In the genomic region with DNA sequence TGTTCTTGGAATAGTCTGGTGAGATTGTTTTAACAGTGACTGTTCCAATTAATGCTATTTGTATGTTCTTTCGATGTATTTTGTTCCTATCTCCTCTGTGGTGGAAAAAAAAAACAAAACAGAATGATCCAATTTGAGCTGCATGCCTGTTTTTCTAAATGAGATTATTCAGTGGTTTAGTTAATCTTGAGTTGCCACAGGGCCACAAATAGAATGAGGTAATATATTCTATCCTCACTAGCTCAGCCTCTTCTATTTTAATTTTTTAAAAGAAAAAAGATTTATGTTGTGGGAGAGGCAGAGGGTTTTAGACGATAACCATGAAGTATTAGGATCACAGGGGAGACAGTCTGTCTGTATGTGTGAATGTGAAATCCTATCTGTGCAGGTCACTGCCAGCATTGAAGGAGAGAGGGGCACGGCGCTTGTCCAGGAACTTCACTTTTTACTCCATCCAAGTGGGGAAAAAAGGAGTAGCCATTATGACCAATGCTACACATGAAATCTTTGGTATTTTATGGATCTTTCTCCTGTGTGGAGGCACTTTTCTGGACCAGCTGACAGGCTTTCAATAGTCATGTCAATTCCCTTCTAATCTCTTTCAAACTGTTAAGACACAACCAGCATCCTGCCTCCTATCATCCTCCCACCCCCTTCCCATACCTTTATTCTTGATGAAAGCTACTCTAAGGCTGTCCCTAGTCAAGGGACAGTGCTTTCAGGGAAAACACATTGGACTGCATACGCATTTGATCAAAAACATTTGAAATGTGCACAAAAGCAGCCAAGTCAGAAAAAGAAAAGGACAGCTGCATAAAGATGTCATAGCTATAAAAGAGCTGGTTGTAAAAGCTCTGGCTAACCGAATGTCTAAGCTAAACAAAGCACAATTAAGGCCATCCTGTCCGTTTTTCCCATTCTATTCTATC, we compare ENCODE assay signal across 1 cellular context.
TF ChIP-seq lines count a peak whose summit lies in the region.

No MANE protein-coding gene starts in this region.

TF ChIP-seq in K562, 482 proteins besides CTCF, POLR2A, EP300 and RAD21 (continued from another document):
- TF ChIP-seq, protein P1, sequence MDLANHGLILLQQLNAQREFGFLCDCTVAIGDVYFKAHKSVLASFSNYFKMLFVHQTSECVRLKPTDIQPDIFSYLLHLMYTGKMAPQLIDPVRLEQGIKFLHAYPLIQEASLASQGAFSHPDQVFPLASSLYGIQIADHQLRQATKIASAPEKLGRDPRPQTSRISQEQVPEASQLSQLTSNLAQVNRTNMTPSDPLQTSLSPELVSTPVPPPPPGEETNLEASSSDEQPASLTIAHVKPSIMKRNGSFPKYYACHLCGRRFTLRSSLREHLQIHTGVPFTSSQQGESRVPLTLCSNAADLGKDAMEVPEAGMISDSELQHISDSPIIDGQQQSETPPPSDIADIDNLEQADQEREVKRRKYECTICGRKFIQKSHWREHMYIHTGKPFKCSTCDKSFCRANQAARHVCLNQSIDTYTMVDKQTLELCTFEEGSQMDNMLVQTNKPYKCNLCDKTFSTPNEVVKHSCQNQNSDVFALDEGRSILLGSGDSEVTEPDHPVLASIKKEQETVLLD (IDR thresholded peaks at IDR 0.05), result no peak
- no peak for TF ChIP-seq EGR1 (conservative IDR thresholded peaks at IDR 0.05)
- TF ChIP-seq, protein P2, sequence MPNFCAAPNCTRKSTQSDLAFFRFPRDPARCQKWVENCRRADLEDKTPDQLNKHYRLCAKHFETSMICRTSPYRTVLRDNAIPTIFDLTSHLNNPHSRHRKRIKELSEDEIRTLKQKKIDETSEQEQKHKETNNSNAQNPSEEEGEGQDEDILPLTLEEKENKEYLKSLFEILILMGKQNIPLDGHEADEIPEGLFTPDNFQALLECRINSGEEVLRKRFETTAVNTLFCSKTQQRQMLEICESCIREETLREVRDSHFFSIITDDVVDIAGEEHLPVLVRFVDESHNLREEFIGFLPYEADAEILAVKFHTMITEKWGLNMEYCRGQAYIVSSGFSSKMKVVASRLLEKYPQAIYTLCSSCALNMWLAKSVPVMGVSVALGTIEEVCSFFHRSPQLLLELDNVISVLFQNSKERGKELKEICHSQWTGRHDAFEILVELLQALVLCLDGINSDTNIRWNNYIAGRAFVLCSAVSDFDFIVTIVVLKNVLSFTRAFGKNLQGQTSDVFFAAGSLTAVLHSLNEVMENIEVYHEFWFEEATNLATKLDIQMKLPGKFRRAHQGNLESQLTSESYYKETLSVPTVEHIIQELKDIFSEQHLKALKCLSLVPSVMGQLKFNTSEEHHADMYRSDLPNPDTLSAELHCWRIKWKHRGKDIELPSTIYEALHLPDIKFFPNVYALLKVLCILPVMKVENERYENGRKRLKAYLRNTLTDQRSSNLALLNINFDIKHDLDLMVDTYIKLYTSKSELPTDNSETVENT (CRISPR knock-in tag; IDR thresholded peaks at IDR 0.05), result no peak
- TF ChIP-seq CCNT2 (IDR thresholded peaks at IDR 0.05; ENCODE audit: borderline replicate concordance, extremely low read depth, insufficient read length, low read depth, low read length), result no peak
- no peak for TF ChIP-seq ZNF75A (CRISPR knock-in tag; IDR thresholded peaks at IDR 0.05)
- TF ChIP-seq, protein P3, sequence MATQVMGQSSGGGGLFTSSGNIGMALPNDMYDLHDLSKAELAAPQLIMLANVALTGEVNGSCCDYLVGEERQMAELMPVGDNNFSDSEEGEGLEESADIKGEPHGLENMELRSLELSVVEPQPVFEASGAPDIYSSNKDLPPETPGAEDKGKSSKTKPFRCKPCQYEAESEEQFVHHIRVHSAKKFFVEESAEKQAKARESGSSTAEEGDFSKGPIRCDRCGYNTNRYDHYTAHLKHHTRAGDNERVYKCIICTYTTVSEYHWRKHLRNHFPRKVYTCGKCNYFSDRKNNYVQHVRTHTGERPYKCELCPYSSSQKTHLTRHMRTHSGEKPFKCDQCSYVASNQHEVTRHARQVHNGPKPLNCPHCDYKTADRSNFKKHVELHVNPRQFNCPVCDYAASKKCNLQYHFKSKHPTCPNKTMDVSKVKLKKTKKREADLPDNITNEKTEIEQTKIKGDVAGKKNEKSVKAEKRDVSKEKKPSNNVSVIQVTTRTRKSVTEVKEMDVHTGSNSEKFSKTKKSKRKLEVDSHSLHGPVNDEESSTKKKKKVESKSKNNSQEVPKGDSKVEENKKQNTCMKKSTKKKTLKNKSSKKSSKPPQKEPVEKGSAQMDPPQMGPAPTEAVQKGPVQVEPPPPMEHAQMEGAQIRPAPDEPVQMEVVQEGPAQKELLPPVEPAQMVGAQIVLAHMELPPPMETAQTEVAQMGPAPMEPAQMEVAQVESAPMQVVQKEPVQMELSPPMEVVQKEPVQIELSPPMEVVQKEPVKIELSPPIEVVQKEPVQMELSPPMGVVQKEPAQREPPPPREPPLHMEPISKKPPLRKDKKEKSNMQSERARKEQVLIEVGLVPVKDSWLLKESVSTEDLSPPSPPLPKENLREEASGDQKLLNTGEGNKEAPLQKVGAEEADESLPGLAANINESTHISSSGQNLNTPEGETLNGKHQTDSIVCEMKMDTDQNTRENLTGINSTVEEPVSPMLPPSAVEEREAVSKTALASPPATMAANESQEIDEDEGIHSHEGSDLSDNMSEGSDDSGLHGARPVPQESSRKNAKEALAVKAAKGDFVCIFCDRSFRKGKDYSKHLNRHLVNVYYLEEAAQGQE (CRISPR knock-in tag; IDR thresholded peaks at IDR 0.05; ENCODE audit: low read depth), result no peak
- TF ChIP-seq, protein P4, sequence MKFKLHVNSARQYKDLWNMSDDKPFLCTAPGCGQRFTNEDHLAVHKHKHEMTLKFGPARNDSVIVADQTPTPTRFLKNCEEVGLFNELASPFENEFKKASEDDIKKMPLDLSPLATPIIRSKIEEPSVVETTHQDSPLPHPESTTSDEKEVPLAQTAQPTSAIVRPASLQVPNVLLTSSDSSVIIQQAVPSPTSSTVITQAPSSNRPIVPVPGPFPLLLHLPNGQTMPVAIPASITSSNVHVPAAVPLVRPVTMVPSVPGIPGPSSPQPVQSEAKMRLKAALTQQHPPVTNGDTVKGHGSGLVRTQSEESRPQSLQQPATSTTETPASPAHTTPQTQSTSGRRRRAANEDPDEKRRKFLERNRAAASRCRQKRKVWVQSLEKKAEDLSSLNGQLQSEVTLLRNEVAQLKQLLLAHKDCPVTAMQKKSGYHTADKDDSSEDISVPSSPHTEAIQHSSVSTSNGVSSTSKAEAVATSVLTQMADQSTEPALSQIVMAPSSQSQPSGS (CRISPR knock-in tag; IDR thresholded peaks at IDR 0.05), result no peak
- no peak for TF ChIP-seq THRAP3 (IDR thresholded peaks at IDR 0.05; ENCODE audit: borderline replicate concordance)
- no peak for TF ChIP-seq MYC (IDR thresholded peaks at IDR 0.05; ENCODE audit: low read depth, low read length)
- TF ChIP-seq MYC (CRISPR knock-in tag; IDR thresholded peaks at IDR 0.05; ENCODE audit: borderline replicate concordance, low read depth), result no peak
- TF ChIP-seq CAMTA2 (CRISPR knock-in tag; conservative IDR thresholded peaks at IDR 0.05), result no peak
- TF ChIP-seq ZNF12 (CRISPR knock-in tag; IDR thresholded peaks at IDR 0.05), result no peak
- no peak for TF ChIP-seq POLR2B (IDR thresholded peaks at IDR 0.05; ENCODE audit: low read depth, partially characterized antibody)
- no peak for TF ChIP-seq L3MBTL2 (IDR thresholded peaks at IDR 0.05)
- no peak for TF ChIP-seq LARP7 (IDR thresholded peaks at IDR 0.05)
- TF ChIP-seq, protein P5, sequence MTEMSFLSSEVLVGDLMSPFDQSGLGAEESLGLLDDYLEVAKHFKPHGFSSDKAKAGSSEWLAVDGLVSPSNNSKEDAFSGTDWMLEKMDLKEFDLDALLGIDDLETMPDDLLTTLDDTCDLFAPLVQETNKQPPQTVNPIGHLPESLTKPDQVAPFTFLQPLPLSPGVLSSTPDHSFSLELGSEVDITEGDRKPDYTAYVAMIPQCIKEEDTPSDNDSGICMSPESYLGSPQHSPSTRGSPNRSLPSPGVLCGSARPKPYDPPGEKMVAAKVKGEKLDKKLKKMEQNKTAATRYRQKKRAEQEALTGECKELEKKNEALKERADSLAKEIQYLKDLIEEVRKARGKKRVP (CRISPR knock-in tag; IDR thresholded peaks at IDR 0.05), result no peak
- TF ChIP-seq, protein P6, sequence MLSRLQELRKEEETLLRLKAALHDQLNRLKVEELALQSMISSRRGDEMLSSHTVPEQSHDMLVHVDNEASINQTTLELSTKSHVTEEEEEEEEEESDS (CRISPR knock-in tag; IDR thresholded peaks at IDR 0.05), result no peak
TF ChIP-seq in K562: peak in this region for 0.
